In the genomic region with DNA sequence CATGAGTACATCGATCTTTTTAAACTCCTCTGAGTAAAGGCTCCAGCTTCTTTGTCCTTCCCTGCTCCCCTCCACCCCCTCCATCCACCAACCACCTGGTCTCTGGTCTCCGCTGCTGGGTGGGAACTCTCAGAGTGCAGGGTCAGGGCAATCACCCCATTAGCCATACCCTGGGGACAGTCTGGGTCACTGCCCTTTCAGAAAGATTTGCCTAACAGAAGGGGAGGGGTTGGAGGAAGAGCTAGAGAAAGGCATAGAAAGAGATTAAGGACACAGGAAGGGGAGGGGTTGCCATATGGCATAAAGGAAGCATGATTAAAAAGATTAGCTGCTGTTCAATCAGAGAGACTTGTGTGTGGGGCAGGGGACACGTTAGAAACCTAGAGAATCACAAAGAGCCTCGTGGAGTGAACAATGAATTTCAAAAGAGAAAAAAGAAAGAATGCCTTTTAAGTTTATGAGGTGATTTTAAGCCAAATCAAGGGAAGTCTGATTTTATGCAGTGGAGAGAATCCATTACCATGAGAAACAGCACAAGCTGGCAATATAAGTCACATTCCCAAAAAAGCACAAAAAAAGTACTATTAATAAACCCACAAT, we compare ENCODE assay signal across 13 cellular contexts.
DNase-seq lines count a peak whose midpoint lies in the region; ATAC-seq, FAIRE-seq and TF ChIP-seq lines count a peak whose summit lies in the region.
"Had no signal": no experiment of that assay in that cellular context is flagged by ENCODE, and none has a peak within 500 bp of the region (broad histone marks: within the 10 kb centered on the region; RNA-seq: fewer than 3 reads in every experiment).

No MANE protein-coding gene starts in this region.

- H3K4me3 ChIP-seq in body of pancreas (no peak overlapping the region), colonic mucosa (no peak overlapping the region)
- H3K4me3 ChIP-seq: tibial nerve had no signal

- intact Hi-C loops in body of pancreas (cut with DNase I) (no loop called here), colonic mucosa (cut with DNase I) (no loop called here)

- DNase-seq in D721Med (ENCODE audit: insufficient read length, low spot score), result peak; percentile 14
- DNase-seq in body of pancreas, result no peak
- DNase-seq in colonic mucosa, result no peak
- no peak for DNase-seq in DMS153 (lab: John Stamatoyannopoulos, UW)
- no peak for DNase-seq in stimulated activated CD4-positive, alpha-beta T cell treated with anti-CD3 and anti-CD28 coated beads, Interleukin-2, amount 100 ng/mL, for 24 hours
- DNase-seq: activated CD4-positive, alpha-beta T cell treated with anti-CD3 and anti-CD28 coated beads, Interleukin-2, amount 10 ng/mL, durations not matched to agents 7 days and 5 days; NCI-H526 treated with DMSO at 0.1 percent for 48 hours had no signal

- no peaks in the 10 kb centered on the region for H3K36me3 Mint-ChIP-seq in brain
- H3K36me3 Mint-ChIP-seq: CD4-positive, CD25-positive, alpha-beta regulatory T cell had no signal

- H3K36me3 ChIP-seq in body of pancreas (replicated peaks in 1 of 2; ENCODE audit: insufficient read depth in 1 of 2, low read depth in 2 of 2), result no peaks in the 10 kb centered on the region
- no peaks in the 10 kb centered on the region for H3K36me3 ChIP-seq in colonic mucosa
- H3K36me3 ChIP-seq: tibial nerve had no signal

- ATAC-seq in GM19468 (IDR thresholded peaks at IDR 0.05; ENCODE audit: extremely low read depth, unreplicated experiment), result peak; percentile 41
- peak; percentile 67 for ATAC-seq in HG03342 (IDR thresholded peaks at IDR 0.05; ENCODE audit: unreplicated experiment)
- no peak for ATAC-seq in body of pancreas

- 57 to 79% methylated on average over 4 of the region's 4 CpGs for WGBS in body of pancreas, 2 donors

- peaks cover 5% of the 10 kb centered on the region for H3K4me1 ChIP-seq in body of pancreas
- H3K4me1 ChIP-seq in colonic mucosa, result no peaks in the 10 kb centered on the region
- H3K4me1 ChIP-seq: tibial nerve had no signal

- FAIRE-seq in D721Med (lab: Jason Lieb, UNC), result peak; percentile 94

- peaks cover 0 to 6% (median 0%) of the 10 kb centered on the region in 5 experiments for H3K9me3 Mint-ChIP-seq in brain
- H3K9me3 Mint-ChIP-seq: activated CD4-positive, alpha-beta T cell treated with anti-CD3 and anti-CD28 coated beads, Interleukin-2, amount 10 ng/mL, durations not matched to agents 7 days and 5 days; CD4-positive, CD25-positive, alpha-beta regulatory T cell; dendritic cell treated with granulocyte-macrophage colony-stimulating factor and Interleukin-4, amounts not matched to agents 40 ng/mL and 50 ng/mL, for 4 days had no signal

- peak overlapping the region; percentile 46 to 92 (median 78) for H3K27ac Mint-ChIP-seq in brain
- H3K27ac Mint-ChIP-seq: activated CD4-positive, alpha-beta T cell treated with anti-CD3 and anti-CD28 coated beads, Interleukin-2, amount 10 ng/mL, durations not matched to agents 7 days and 5 days; CD4-positive, CD25-positive, alpha-beta regulatory T cell had no signal

- no peak for TF ChIP-seq POLR2A in body of pancreas (IDR thresholded peaks at IDR 0.05)

- H3K4me3 Mint-ChIP-seq in brain, result peak overlapping the region in 2 of 5 experiments; percentile 0 to 29
- H3K4me3 Mint-ChIP-seq: activated CD4-positive, alpha-beta T cell treated with anti-CD3 and anti-CD28 coated beads, Interleukin-2, amount 10 ng/mL, durations not matched to agents 7 days and 5 days; dendritic cell treated with granulocyte-macrophage colony-stimulating factor and Interleukin-4, amounts not matched to agents 40 ng/mL and 50 ng/mL, for 4 days had no signal

- H3K9ac ChIP-seq in colonic mucosa (ENCODE audit: low read depth in 2 of 2, low read length in 2 of 2), result no peak overlapping the region

- TF ChIP-seq CTCF in D721Med (IDR thresholded peaks at IDR 0.05; ENCODE audit: insufficient read depth, missing control alignments) (no peak), brain (conservative IDR thresholded peaks at IDR 0.05) (no peak), body of pancreas (IDR thresholded peaks at IDR 0.05) (no peak), colonic mucosa (IDR thresholded peaks at IDR 0.05) (no peak)

- H3K27ac ChIP-seq in body of pancreas (no peak overlapping the region), colonic mucosa (no peak overlapping the region)
- H3K27ac ChIP-seq: tibial nerve had no signal

- H3K27me3 ChIP-seq in body of pancreas, result no peaks in the 10 kb centered on the region
- H3K27me3 ChIP-seq in colonic mucosa, result no peaks in the 10 kb centered on the region

- H3K9me3 ChIP-seq in body of pancreas (no peaks in the 10 kb centered on the region), colonic mucosa (no peaks in the 10 kb centered on the region)
- H3K9me3 ChIP-seq: tibial nerve had no signal

- H3K27me3 Mint-ChIP-seq in brain, result peaks cover 3% of the 10 kb centered on the region
- H3K27me3 Mint-ChIP-seq: activated CD4-positive, alpha-beta T cell treated with anti-CD3 and anti-CD28 coated beads, Interleukin-2, amount 10 ng/mL, durations not matched to agents 7 days and 5 days; CD4-positive, CD25-positive, alpha-beta regulatory T cell; dendritic cell treated with granulocyte-macrophage colony-stimulating factor and Interleukin-4, amounts not matched to agents 40 ng/mL and 50 ng/mL, for 4 days had no signal

- peaks cover 55% of the 10 kb centered on the region for H3K4me1 Mint-ChIP-seq in brain
